1 cellular context compared by ENCODE assay signal in the genomic region with DNA sequence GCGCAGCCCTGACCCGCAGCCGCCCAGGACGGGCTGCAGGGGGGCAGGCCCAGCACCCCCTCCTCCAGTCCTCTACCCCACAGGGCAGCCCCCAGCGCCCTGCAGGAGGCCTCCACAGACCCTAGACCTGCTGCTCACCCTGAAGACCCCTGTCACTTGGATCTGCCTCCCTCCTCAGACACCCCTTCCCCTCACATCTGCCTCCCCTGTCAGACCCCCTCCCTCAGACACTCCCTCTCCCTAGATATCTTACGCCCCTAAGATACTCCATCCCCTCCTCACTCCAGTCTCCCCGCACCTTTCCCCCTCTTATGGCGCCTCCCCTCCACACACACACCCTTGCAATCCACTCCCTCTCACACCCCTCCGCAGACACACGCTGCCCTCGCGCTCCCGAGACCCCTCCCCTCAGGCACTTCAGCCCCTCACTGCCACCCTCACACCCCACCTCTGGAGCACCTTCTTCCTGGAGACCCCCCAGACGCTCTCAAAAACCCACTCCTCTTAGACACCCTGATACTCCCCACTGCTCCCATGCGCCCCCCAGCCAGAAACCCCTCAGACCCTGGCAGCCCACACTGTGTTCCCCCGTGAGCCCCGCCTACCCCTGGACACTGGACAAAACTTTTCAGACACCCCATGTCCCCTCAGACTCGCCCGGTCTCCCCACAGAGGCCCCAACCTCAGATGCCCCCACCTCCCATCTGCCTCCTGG.
TF ChIP-seq lines count a peak whose summit lies in the region.

No MANE protein-coding gene starts in this region.

TF ChIP-seq in endothelial cell of umbilical vein, 7 proteins besides CTCF, POLR2A, EP300 and RAD21:
- TF ChIP-seq FOS (IDR thresholded peaks at IDR 0.05; ENCODE audit: borderline replicate concordance, insufficient read depth, low read length) (no peak), GATA2 (IDR thresholded peaks at IDR 0.05; ENCODE audit: insufficient read depth, insufficient read length, low read depth, low read length) (no peak), EZH2 (IDR thresholded peaks at IDR 0.05; ENCODE audit: borderline replicate concordance, low read depth, low read length, severe bottlenecking) (peak; percentile 47)
